8 cellular contexts compared by ENCODE assay signal in the genomic region with DNA sequence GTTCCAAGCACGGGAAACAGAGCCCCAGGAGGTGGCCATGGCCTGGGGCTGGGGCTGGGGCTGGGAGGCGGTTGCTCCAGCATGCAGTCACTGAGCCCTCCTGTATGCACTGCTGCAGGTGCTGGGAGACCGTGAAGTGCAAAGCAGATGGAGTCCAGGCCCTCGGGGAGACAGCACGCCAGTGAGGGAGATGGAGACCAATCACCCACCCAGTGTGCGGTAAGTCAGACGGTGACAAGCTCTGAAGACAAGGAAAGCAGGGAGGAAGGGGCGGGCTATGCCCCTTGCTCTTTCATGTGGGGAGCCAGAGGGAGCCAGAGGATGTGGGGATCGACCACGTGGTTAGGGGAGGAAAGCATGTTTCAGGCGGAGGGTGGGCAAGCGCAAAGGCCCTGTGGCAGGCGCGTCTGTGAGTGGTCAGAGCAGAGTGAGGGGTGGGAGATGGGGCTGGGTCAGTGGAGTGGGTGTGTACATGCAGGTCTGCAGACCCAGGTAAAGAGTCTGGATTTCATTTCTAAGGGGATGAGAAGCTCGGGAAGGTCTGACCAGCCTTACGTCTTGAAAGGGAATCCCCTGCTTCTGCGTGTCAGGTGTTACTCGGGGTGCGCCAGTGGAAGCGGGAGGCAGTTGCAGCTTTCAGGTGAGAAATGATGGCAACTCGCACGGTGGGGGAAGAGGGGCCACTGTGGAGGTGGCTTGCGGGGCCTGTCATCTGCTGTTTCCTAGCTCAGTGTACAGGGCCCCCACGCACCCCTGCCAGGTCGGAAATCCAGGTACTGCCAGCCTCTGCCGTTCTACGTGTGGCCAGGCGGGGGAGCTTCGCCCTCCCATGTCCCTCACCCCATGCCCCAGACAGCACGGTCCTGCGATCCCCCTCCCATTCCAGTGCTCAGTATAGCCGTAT. TPM values are rescaled to one million over a fixed set of nuclear protein-coding genes. Genes with fewer than 3 reads are reported as not detected.
DNase-seq lines count a peak whose midpoint lies in the region; ATAC-seq and TF ChIP-seq lines count a peak whose summit lies in the region.

No MANE protein-coding gene starts in this region.

- H3K9me3 ChIP-seq in DND-41 (ENCODE audit: insufficient read depth, low read length, severe bottlenecking), result no peaks in the 10 kb centered on the region
- no peaks in the 10 kb centered on the region for H3K9me3 ChIP-seq in adipocyte (ENCODE audit: control insufficient read depth, low read length)
- H3K9me3 ChIP-seq in transverse colon, result no peaks in the 10 kb centered on the region

- H3K9ac ChIP-seq in DND-41 (ENCODE audit: low read depth, low read length) (peak overlapping the region; percentile 29; the same call in 1 of the 2 replicates), adipocyte (ENCODE audit: low read length) (no peak overlapping the region)

- TF ChIP-seq EP300 in transverse colon (IDR thresholded peaks at IDR 0.05; ENCODE audit: low read depth), result no peak

- peaks cover 86% of the 10 kb centered on the region for H3K79me2 ChIP-seq in DND-41 (ENCODE audit: insufficient read depth, low read length)

- in situ Hi-C loops in transverse colon (cut with MboI; ENCODE audit: low pct_ligation_motif_present in 1 of 4, low pct_unique_long_range_greater_than_20kb in 1 of 4, low sequenced_read_pairs in 3 of 4), result loop anchor here in 2 of 4 donors (10.0 to 25.0 kb wide), 3 partner anchors 270 to 520 kb away; no protein-coding TSS in a partner anchor

- H3K4me1 ChIP-seq in DND-41 (ENCODE audit: insufficient read depth, low read length) (peaks cover 42% of the 10 kb centered on the region), adipocyte (ENCODE audit: control insufficient read depth, insufficient read depth, low read length) (no peaks in the 10 kb centered on the region), transverse colon (peaks cover 4 to 10% (median 8%) of the 10 kb centered on the region in 4 donors)

- H4K20me1 ChIP-seq in DND-41 (ENCODE audit: insufficient read depth, low read length), result peaks cover 84% of the 10 kb centered on the region

- DNase-seq in DND-41 (peak; percentile 93), NCI-H1694 (lab: John Stamatoyannopoulos, UW) (peak; percentile 30), adipocyte (ENCODE audit: low read depth) (peak; percentile 36), kidney tubule cell (ENCODE audit: low spot score) (peak; percentile 36), transverse colon (peak; percentile 49), NCI-H2107 (lab: John Stamatoyannopoulos, UW) (no peak), cortex of kidney (lab: John Stamatoyannopoulos, UW) (no peak), cerebellar nuclear complex (lab: John Stamatoyannopoulos, UW) (no peak)

- H3K27ac ChIP-seq in DND-41 (ENCODE audit: low read length) (peak overlapping the region; percentile 79), transverse colon (peak overlapping the region in 1 of 4 donors; percentile 0)

- H3K4me3 ChIP-seq in DND-41 (ENCODE audit: low read depth in 1 of 2, low read length in 2 of 2) (no peak overlapping the region), adipocyte (ENCODE audit: low read length) (no peak overlapping the region), transverse colon (no peak overlapping the region)

- TF ChIP-seq POLR2A in transverse colon (IDR thresholded peaks at IDR 0.05), result no peak

- H3K27me3 ChIP-seq in DND-41 (ENCODE audit: insufficient read depth, low read length, poor library complexity) (no peaks in the 10 kb centered on the region), adipocyte (replicated peaks; ENCODE audit: control insufficient read depth, insufficient read depth, low read length) (peaks cover 5% of the 10 kb centered on the region), transverse colon (no peaks in the 10 kb centered on the region)

- ATAC-seq in DND-41 (ENCODE audit: insufficient read depth, low read depth), result peak; percentile 93

- H3K36me3 ChIP-seq in DND-41 (ENCODE audit: insufficient read depth, low read length) (peaks cover 83% of the 10 kb centered on the region), adipocyte (ENCODE audit: control insufficient read depth, insufficient read depth, low read length, severe bottlenecking) (no peaks in the 10 kb centered on the region), transverse colon (no peaks in the 10 kb centered on the region)

- no peak overlapping the region for H2AFZ ChIP-seq in DND-41 (ENCODE audit: low read depth, low read length)

- TF ChIP-seq CTCF in DND-41 (IDR thresholded peaks at IDR 0.05; ENCODE audit: borderline replicate concordance, extremely low read depth, low read length, poor library complexity, severe bottlenecking) (peak; percentile 53), transverse colon (IDR thresholded peaks at IDR 0.05) (peak; percentile 56 to 84 (median 66))

- 70 to 97% methylated on average over 5 to 32 of the region's 32 CpGs for WGBS in transverse colon (ENCODE audit: low coverage in 1 of 2), 2 donors

- H3K4me2 ChIP-seq in DND-41 (ENCODE audit: insufficient read depth, low read length), result peak overlapping the region; percentile 29; the same call in 1 of the 2 replicates

- intact Hi-C loops in transverse colon (cut with DNase I; ENCODE audit: low total_unique reads), result no loop called here

RNA-seq across cellular contexts. Expression of a gene that starts 19.4 kb away (rescaled TPM):
- total RNA-seq in transverse colon, result 10 to 100 TPM in 1 of 4 donors, 1 to 10 TPM in 2, not detected in 1; 4.0 to 12.9 (median 5.3) TPM

Comparison
In these comparisons a context has a peak if more than half of its experiments do, and no peak if none do; other contexts are left out.
1. DNase-seq: peak in DND-41 (single experiment), NCI-H1694 (single experiment), adipocyte (single experiment), kidney tubule cell (single experiment) and transverse colon (single experiment); none in NCI-H2107 (single experiment), cortex of kidney (single experiment) and cerebellar nuclear complex (0 of 2).